Comparison of ENCODE assay signal across 9 cellular contexts in the genomic region with DNA sequence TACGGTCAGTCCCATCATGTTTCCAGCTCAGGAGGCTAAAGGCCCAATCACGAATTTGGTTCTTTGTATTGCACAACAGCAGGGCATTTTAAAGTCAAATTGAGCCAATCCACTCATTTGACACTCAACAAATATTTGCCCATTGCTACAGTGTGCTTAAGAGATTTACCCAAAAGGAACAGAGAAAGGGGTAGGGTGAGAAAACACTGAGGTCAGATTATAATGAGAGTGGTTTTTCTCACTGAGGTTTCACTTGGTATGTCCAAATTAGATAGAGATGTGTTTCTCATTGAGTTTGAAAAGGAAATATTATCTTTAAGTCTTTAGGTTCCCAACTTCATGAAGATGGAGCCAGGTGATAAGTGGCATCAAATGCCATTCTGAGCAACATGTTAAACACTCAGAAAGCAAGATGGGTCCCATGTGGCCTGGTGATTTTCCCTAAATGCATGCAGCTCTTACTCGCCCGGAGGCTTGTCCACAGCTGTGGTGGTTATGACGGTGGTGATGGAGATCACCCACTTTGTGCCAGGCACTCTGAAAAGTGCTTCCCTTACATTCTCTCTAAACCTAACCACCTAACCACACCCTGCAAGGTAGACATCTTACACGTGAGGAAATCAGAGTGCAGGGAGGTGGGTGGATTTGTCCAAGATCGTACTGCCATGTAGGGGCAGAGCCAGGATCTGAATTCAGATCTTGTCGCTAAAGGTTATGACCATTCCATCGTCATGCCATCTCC. TPM values are rescaled to one million over a fixed set of nuclear protein-coding genes. Genes with fewer than 3 reads are reported as not detected.
DNase-seq lines count a peak whose midpoint lies in the region; ATAC-seq, FAIRE-seq and TF ChIP-seq lines count a peak whose summit lies in the region.
"Had no signal": no experiment of that assay in that cellular context is flagged by ENCODE, and none has a peak within 500 bp of the region (broad histone marks: within the 10 kb centered on the region; RNA-seq: fewer than 3 reads in every experiment).

No MANE protein-coding gene starts in this region.

- no peaks in the 10 kb centered on the region for H3K36me3 Mint-ChIP-seq in activated CD4-positive, alpha-beta T cell treated with anti-CD3 and anti-CD28 coated beads, Interleukin-2, amount 10 ng/mL, durations not matched to agents 24 days and 14 days (ENCODE audit: low read depth)

- no peaks in the 10 kb centered on the region for H3K27me3 Mint-ChIP-seq in activated CD4-positive, alpha-beta T cell treated with anti-CD3 and anti-CD28 coated beads, Interleukin-2, amount 10 ng/mL, durations not matched to agents 24 days and 14 days

- no peaks in the 10 kb centered on the region for H3K9me3 ChIP-seq in small intestine (ENCODE audit: control insufficient read depth, low read depth)

- peak overlapping the region; percentile 95 for H3K27ac Mint-ChIP-seq in activated CD4-positive, alpha-beta T cell treated with anti-CD3 and anti-CD28 coated beads, Interleukin-2, amount 10 ng/mL, durations not matched to agents 24 days and 14 days

- peaks cover 6 to 11% of the 10 kb centered on the region in 2 donors for H3K4me1 ChIP-seq in small intestine (ENCODE audit: control insufficient read depth in 2 of 2, insufficient read depth in 1 of 2, low read depth in 1 of 2, low read length in 1 of 2)

- H3K4me3 Mint-ChIP-seq in activated CD4-positive, alpha-beta T cell treated with anti-CD3 and anti-CD28 coated beads, Interleukin-2, amount 10 ng/mL, durations not matched to agents 24 days and 14 days: no peak overlapping the region

- WGBS in small intestine, 3 donors: 64 to 77% (median 67%) methylated on average over 9 of the region's 9 CpGs

- H3K4me3 ChIP-seq in small intestine (ENCODE audit: low read depth in 1 of 2, low read length in 2 of 2) (no peak overlapping the region), dorsolateral prefrontal cortex (no peak overlapping the region)

- no peak for FAIRE-seq in small intestine (lab: Jason Lieb, UNC)

- no peak for TF ChIP-seq CTCF in dorsolateral prefrontal cortex (IDR thresholded peaks at IDR 0.05 in 54 of 56, conservative IDR thresholded peaks at IDR 0.05 in 2 of 56; ENCODE audit: low read depth in 1 of 56, partially characterized antibody in 56 of 56)

- intact Hi-C loops in activated CD4-positive, alpha-beta T cell treated with anti-CD3 and anti-CD28 coated beads, Interleukin-2, amount 10 ng/mL, durations not matched to agents 24 days and 14 days (cut with micrococcal nuclease): loop anchor here (10.0 kb wide), 1 partner anchor 278 kb away; no protein-coding TSS in a partner anchor
- intact Hi-C loops in dorsolateral prefrontal cortex (cut with DNase I): no loop called here

- H3K27ac ChIP-seq in small intestine (ENCODE audit: low read depth in 1 of 2, low read length in 1 of 2): peak overlapping the region; percentile 78 to 90
- H3K27ac ChIP-seq in dorsolateral prefrontal cortex: no peak overlapping the region

- no peaks in the 10 kb centered on the region for H3K9me3 Mint-ChIP-seq in activated CD4-positive, alpha-beta T cell treated with anti-CD3 and anti-CD28 coated beads, Interleukin-2, amount 10 ng/mL, durations not matched to agents 24 days and 14 days

- H3K4me1 Mint-ChIP-seq in activated CD4-positive, alpha-beta T cell treated with anti-CD3 and anti-CD28 coated beads, Interleukin-2, amount 10 ng/mL, durations not matched to agents 24 days and 14 days: peaks cover 37% of the 10 kb centered on the region

- DNase-seq in activated CD4-positive, alpha-beta T cell treated with anti-CD3 and anti-CD28 coated beads, Interleukin-2, amount 10 ng/mL, durations not matched to agents 24 days and 14 days: no peak
- DNase-seq in activated CD4-positive, alpha-beta T cell treated with anti-CD3 and anti-CD28 coated beads, Interleukin-2, amount 50 U/mL, for 48 hours: no peak
- DNase-seq in activated CD4-positive, alpha-beta T cell treated with anti-CD3 and anti-CD28 coated beads, Interleukin-2, amount 50 U/mL, for 1 hour: peak; percentile 18
- DNase-seq in small intestine (no peak), putamen (ENCODE audit: low spot score) (no peak), dorsolateral prefrontal cortex (no peak)
- no peak for DNase-seq in activated CD8-positive, alpha-beta memory T cell treated with anti-CD3 and anti-CD28 coated beads, Interleukin-2, amount 50 U/mL, for 48 hours
- DNase-seq: AML-193 had no signal

- ATAC-seq in HG02938 (IDR thresholded peaks at IDR 0.05; ENCODE audit: unreplicated experiment): peak; percentile 43

- no peaks in the 10 kb centered on the region for H3K36me3 ChIP-seq in small intestine (ENCODE audit: control insufficient read depth in 2 of 2, insufficient read depth in 2 of 2, low read length in 2 of 2)

- H3K27me3 ChIP-seq in small intestine (ENCODE audit: control insufficient read depth in 2 of 2, insufficient read depth in 2 of 2, low read length in 2 of 2) (no peaks in the 10 kb centered on the region), dorsolateral prefrontal cortex (no peaks in the 10 kb centered on the region)

RNA-seq across cellular contexts. Expression of gene USP3, which starts 31.2 kb away (rescaled TPM):
- total RNA-seq in activated CD4-positive, alpha-beta T cell treated with anti-CD3 and anti-CD28 coated beads, Interleukin-2, amount 10 ng/mL, durations not matched to agents 24 days and 14 days: 46.7 and 49.2 TPM in 2 replicates
- 10 to 100 TPM; 24.7 to 30.0 (median 27.8) TPM for polyA plus RNA-seq in small intestine
- 10 to 100 TPM; 11.5 to 36.2 (median 21.9) TPM for total RNA-seq in dorsolateral prefrontal cortex

Comparison
In these comparisons a context has a peak if more than half of its experiments do, and no peak if none do; other contexts are left out.
1. H3K27ac ChIP-seq: peak in small intestine (2 of 2); none in dorsolateral prefrontal cortex (0 of 59).